In the genomic region with DNA sequence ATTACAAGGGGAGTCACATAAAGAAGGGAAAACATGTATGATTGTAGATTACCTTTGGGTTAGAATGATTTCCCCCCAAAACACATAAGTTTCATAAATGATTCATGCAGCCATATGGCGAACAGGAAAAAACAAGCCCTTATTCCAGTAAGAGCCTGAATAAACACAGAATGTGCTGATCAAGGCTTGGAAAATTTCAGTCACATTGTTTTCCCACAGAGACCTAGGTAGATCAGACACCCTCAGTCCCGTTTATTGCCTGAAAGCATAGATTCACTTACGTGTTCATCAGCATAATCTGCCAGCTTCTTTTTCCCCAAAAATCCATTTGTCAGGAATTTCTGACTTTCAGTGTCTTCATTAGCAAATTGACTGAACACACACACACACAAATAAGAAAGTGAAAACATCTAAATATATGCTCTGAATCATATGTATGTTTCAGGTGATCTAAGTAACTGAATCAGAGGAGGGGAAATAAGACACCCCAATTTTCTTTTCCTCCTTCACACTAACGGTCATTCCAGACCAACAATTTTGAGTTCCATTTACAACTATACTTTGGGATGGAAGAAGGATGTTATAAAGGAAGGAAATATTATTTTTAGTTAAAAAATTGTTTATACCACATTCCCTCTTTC, we compare ENCODE assay signal across 19 cellular contexts. TPM values are rescaled to one million over a fixed set of nuclear protein-coding genes. Genes with fewer than 3 reads are reported as not detected.
A peak's percentile ranks its signal among the peaks of the same experiment; 100 is the strongest.
DNase-seq lines count a peak whose midpoint lies in the region; ATAC-seq and TF ChIP-seq lines count a peak whose summit lies in the region.
"Had no signal": no experiment of that assay in that cellular context is flagged by ENCODE, and none has a peak within 500 bp of the region (broad histone marks: within the 10 kb centered on the region; RNA-seq: fewer than 3 reads in every experiment).

No MANE protein-coding gene starts in this region.

- no peaks in the 10 kb centered on the region for H3K27me3 ChIP-seq in dorsolateral prefrontal cortex
- H3K27me3 ChIP-seq: BLaER1 treated with 17β-estradiol and CSF1 and Interleukin-3, amounts not matched to agents 10 nM and 100 nM; neutrophil; thyroid gland had no signal

- H3K27ac ChIP-seq in dorsolateral prefrontal cortex: no peak overlapping the region
- H3K27ac ChIP-seq: 22Rv1; BLaER1 treated with 17β-estradiol and CSF1 and Interleukin-3, amounts not matched to agents 10 nM and 100 nM; neutrophil; thyroid gland had no signal

- intact Hi-C loops in dorsolateral prefrontal cortex (cut with DNase I): no loop called here

- peak; percentile 29 for DNase-seq in DMS 273 (lab: John Stamatoyannopoulos, UW; ENCODE audit: unreplicated experiment)
- DNase-seq in DMS 273 treated with DMSO at 0.1 percent for 48 hours (lab: John Stamatoyannopoulos, UW): no peak
- peak; percentile 40 for DNase-seq in astrocyte of the spinal cord (ENCODE audit: low read depth, low spot score)
- DNase-seq in fibroblast of pulmonary artery (ENCODE audit: low read depth): peak; percentile 36
- peak; percentile 83 for DNase-seq in pulmonary artery endothelial cell (ENCODE audit: low read depth, low spot score)
- DNase-seq in putamen (ENCODE audit: low spot score): no peak
- DNase-seq in dorsolateral prefrontal cortex: no peak
- DNase-seq: activated CD4-positive, alpha-beta memory T cell treated with anti-CD3 and anti-CD28 coated beads, Interleukin-2, amount 10 ng/mL, durations not matched to agents 7 days and 5 days; effector CD4-positive, alpha-beta T cell; GOT3; head of caudate nucleus; islet precursor cell; NCI-H2029 treated with DMSO at 0.1 percent for 48 hours; NCI-H526; thyroid gland had no signal

- in situ Hi-C loops in astrocyte of the spinal cord (cut with HindIII; ENCODE audit: low sequenced_read_pairs): no loop called here

- H3K4me3 ChIP-seq in astrocyte of the spinal cord (ENCODE audit: low read depth, low read length): no peak overlapping the region
- H3K4me3 ChIP-seq in fibroblast of pulmonary artery (replicated peaks; ENCODE audit: low read depth, low read length): no peak overlapping the region
- H3K4me3 ChIP-seq in dorsolateral prefrontal cortex: no peak overlapping the region
- H3K4me3 ChIP-seq: BLaER1 treated with 17β-estradiol and CSF1 and Interleukin-3, amounts not matched to agents 10 nM and 100 nM; thyroid gland had no signal

- no peak for ATAC-seq in GM18870 (IDR thresholded peaks at IDR 0.05; ENCODE audit: unreplicated experiment)

- TF ChIP-seq CTCF in astrocyte of the spinal cord (IDR thresholded peaks at IDR 0.05; ENCODE audit: low read depth, low read length): no peak
- no peak for TF ChIP-seq CTCF in fibroblast of pulmonary artery (IDR thresholded peaks at IDR 0.05; ENCODE audit: low read length, missing control alignments)
- no peak for TF ChIP-seq CTCF in dorsolateral prefrontal cortex (IDR thresholded peaks at IDR 0.05 in 54 of 56, conservative IDR thresholded peaks at IDR 0.05 in 2 of 56; ENCODE audit: low read depth in 1 of 56, partially characterized antibody in 56 of 56)

RNA-seq across cellular contexts. Expression of gene SLC38A4, which starts 37.4 kb away (rescaled TPM):
- total RNA-seq in pulmonary artery endothelial cell: under 0.01 TPM in 1 of 2 replicates, not detected in the other
- total RNA-seq in dorsolateral prefrontal cortex: 1 to 10 TPM in 2 of 120 experiments, under 1 TPM in 52, not detected in 66; 0.10 to 1.2 (median 0.34) TPM
- total RNA-seq: activated CD4-positive, alpha-beta memory T cell treated with anti-CD3 and anti-CD28 coated beads, Interleukin-2, amount 10 ng/mL, durations not matched to agents 7 days and 5 days had no signal

Comparison
In these comparisons a context has a peak if more than half of its experiments do, and no peak if none do; other contexts are left out.
1. DNase-seq: peak in DMS 273 (single experiment), astrocyte of the spinal cord (single experiment), fibroblast of pulmonary artery (single experiment) and pulmonary artery endothelial cell (single experiment); none in DMS 273 treated with DMSO at 0.1 percent for 48 hours (single experiment), putamen (single experiment) and dorsolateral prefrontal cortex (0 of 10).